In genomic region chr5:81762853-81763252, GRCh38 we compare ENCODE assay signal across 2 cellular contexts.
TF ChIP-seq lines count a peak whose summit lies in the region.

No MANE protein-coding gene starts in this region.

TF ChIP-seq in A549, 52 proteins besides CTCF, POLR2A, EP300 and RAD21:
- TF ChIP-seq CEBPB (IDR thresholded peaks at IDR 0.05) (peak in 1 of 2 experiments; percentile 52; a peak in 1 of 4 replicates), ZSCAN20 (CRISPR knock-in tag; IDR thresholded peaks at IDR 0.05) (no peak)
TF ChIP-seq in A549: peak in this region for 1.

TF ChIP-seq in K562, 482 proteins besides CTCF, POLR2A, EP300 and RAD21:
- TF ChIP-seq ZKSCAN8 (CRISPR knock-in tag; IDR thresholded peaks at IDR 0.05) (peak; percentile 72; the same call in 1 of the 2 replicates), HDAC6 (IDR thresholded peaks at IDR 0.05; ENCODE audit: low read depth, low read length) (no peak), CEBPB (tag; IDR thresholded peaks at IDR 0.05) (peak; percentile 37; the same call in 1 of the 2 replicates)
TF ChIP-seq in K562: peak in this region for 2.
